1 cellular context compared by ENCODE assay signal in the genomic region with DNA sequence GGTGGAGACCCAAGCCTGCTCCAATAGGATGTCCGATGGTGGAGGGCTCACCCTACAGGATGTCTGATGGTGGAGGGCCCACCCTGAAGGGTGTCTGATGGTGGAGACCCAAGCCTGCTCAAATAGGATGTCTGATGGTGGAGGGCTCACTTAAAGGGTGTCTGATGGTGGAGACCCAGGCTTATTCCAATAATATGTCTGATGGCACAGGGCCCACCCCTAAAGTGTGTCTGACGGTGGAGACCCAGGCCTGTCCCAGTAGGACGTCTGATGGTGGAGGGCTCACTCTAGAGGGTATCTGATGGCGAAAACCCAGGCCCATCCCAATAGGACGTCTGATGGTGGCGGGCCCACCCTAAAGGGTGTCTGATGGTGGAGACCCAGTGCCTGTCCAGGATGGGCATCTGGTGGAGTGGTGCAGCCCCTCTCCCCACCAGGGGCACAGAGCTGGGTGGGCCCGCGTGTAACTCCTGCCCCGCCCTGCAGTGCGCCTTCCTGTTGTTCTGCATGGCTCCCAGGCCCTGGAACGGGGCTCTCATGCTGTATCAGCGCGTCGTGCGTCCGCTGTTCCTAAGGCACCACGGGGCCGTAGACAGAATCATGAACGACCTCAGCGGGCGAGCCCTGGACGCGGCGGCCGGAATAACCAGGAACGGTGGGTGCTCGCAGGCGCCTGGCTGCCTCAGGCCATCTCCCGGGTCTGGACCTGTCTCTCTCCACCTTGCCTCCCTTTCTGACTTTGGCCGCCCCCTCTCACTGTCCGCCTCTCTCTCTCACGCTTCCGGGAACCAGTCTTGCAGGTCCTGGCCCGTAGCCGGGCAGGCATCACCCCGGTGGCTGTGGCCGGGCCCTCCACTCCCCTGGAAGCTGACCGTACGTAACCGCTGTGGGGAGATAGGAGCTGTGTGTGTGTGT.
TF ChIP-seq lines count a peak whose summit lies in the region.

No MANE protein-coding gene starts in this region.

TF ChIP-seq in GM23338, 12 proteins besides CTCF, POLR2A, EP300 and RAD21:
- TF ChIP-seq CREB1 (CRISPR knock-in tag; IDR thresholded peaks at IDR 0.05; ENCODE audit: low read depth) (no peak), NANOG (IDR thresholded peaks at IDR 0.05; ENCODE audit: borderline replicate concordance) (no peak), ZNF114 (CRISPR knock-in tag; IDR thresholded peaks at IDR 0.05) (no peak), JUNB (IDR thresholded peaks at IDR 0.05; ENCODE audit: unreplicated experiment) (no peak), EZH2 (IDR thresholded peaks at IDR 0.05; ENCODE audit: low read depth, unreplicated experiment) (no peak), EZH2phosphoT487 (IDR thresholded peaks at IDR 0.05; ENCODE audit: unreplicated experiment) (no peak), ZNF331 (CRISPR knock-in tag; IDR thresholded peaks at IDR 0.05; ENCODE audit: low read depth) (no peak), POLR2AphosphoS5 (IDR thresholded peaks at IDR 0.05; ENCODE audit: low read depth) (no peak), STAT1 (IDR thresholded peaks at IDR 0.05; ENCODE audit: unreplicated experiment) (no peak)
- TF ChIP-seq, protein P1, sequence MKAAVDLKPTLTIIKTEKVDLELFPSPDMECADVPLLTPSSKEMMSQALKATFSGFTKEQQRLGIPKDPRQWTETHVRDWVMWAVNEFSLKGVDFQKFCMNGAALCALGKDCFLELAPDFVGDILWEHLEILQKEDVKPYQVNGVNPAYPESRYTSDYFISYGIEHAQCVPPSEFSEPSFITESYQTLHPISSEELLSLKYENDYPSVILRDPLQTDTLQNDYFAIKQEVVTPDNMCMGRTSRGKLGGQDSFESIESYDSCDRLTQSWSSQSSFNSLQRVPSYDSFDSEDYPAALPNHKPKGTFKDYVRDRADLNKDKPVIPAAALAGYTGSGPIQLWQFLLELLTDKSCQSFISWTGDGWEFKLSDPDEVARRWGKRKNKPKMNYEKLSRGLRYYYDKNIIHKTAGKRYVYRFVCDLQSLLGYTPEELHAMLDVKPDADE (IDR thresholded peaks at IDR 0.05), result no peak
- TF ChIP-seq, protein P2, sequence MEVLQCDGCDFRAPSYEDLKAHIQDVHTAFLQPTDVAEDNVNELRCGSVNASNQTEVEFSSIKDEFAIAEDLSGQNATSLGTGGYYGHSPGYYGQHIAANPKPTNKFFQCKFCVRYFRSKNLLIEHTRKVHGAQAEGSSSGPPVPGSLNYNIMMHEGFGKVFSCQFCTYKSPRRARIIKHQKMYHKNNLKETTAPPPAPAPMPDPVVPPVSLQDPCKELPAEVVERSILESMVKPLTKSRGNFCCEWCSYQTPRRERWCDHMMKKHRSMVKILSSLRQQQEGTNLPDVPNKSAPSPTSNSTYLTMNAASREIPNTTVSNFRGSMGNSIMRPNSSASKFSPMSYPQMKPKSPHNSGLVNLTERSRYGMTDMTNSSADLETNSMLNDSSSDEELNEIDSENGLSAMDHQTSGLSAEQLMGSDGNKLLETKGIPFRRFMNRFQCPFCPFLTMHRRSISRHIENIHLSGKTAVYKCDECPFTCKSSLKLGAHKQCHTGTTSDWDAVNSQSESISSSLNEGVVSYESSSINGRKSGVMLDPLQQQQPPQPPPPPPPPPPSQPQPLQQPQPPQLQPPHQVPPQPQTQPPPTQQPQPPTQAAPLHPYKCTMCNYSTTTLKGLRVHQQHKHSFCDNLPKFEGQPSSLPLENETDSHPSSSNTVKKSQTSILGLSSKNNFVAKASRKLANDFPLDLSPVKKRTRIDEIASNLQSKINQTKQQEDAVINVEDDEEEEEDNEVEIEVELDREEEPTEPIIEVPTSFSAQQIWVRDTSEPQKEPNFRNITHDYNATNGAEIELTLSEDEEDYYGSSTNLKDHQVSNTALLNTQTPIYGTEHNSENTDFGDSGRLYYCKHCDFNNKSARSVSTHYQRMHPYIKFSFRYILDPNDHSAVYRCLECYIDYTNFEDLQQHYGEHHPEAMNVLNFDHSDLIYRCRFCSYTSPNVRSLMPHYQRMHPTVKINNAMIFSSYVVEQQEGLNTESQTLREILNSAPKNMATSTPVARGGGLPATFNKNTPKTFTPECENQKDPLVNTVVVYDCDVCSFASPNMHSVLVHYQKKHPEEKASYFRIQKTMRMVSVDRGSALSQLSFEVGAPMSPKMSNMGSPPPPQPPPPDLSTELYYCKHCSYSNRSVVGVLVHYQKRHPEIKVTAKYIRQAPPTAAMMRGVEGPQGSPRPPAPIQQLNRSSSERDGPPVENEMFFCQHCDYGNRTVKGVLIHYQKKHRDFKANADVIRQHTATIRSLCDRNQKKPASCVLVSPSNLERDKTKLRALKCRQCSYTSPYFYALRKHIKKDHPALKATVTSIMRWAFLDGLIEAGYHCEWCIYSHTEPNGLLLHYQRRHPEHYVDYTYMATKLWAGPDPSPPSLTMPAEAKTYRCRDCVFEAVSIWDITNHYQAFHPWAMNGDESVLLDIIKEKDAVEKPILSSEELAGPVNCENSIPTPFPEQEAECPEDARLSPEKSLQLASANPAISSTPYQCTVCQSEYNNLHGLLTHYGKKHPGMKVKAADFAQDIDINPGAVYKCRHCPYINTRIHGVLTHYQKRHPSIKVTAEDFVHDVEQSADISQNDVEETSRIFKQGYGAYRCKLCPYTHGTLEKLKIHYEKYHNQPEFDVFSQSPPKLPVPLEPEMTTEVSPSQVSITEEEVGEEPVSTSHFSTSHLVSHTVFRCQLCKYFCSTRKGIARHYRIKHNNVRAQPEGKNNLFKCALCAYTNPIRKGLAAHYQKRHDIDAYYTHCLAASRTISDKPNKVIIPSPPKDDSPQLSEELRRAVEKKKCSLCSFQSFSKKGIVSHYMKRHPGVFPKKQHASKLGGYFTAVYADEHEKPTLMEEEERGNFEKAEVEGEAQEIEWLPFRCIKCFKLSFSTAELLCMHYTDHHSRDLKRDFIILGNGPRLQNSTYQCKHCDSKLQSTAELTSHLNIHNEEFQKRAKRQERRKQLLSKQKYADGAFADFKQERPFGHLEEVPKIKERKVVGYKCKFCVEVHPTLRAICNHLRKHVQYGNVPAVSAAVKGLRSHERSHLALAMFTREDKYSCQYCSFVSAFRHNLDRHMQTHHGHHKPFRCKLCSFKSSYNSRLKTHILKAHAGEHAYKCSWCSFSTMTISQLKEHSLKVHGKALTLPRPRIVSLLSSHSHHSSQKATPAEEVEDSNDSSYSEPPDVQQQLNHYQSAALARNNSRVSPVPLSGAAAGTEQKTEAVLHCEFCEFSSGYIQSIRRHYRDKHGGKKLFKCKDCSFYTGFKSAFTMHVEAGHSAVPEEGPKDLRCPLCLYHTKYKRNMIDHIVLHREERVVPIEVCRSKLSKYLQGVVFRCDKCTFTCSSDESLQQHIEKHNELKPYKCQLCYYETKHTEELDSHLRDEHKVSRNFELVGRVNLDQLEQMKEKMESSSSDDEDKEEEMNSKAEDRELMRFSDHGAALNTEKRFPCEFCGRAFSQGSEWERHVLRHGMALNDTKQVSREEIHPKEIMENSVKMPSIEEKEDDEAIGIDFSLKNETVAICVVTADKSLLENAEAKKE (CRISPR knock-in tag; IDR thresholded peaks at IDR 0.05), result no peak
- TF ChIP-seq, protein P3, sequence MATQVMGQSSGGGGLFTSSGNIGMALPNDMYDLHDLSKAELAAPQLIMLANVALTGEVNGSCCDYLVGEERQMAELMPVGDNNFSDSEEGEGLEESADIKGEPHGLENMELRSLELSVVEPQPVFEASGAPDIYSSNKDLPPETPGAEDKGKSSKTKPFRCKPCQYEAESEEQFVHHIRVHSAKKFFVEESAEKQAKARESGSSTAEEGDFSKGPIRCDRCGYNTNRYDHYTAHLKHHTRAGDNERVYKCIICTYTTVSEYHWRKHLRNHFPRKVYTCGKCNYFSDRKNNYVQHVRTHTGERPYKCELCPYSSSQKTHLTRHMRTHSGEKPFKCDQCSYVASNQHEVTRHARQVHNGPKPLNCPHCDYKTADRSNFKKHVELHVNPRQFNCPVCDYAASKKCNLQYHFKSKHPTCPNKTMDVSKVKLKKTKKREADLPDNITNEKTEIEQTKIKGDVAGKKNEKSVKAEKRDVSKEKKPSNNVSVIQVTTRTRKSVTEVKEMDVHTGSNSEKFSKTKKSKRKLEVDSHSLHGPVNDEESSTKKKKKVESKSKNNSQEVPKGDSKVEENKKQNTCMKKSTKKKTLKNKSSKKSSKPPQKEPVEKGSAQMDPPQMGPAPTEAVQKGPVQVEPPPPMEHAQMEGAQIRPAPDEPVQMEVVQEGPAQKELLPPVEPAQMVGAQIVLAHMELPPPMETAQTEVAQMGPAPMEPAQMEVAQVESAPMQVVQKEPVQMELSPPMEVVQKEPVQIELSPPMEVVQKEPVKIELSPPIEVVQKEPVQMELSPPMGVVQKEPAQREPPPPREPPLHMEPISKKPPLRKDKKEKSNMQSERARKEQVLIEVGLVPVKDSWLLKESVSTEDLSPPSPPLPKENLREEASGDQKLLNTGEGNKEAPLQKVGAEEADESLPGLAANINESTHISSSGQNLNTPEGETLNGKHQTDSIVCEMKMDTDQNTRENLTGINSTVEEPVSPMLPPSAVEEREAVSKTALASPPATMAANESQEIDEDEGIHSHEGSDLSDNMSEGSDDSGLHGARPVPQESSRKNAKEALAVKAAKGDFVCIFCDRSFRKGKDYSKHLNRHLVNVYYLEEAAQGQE (IDR thresholded peaks at IDR 0.05; ENCODE audit: unreplicated experiment), result no peak
TF ChIP-seq in GM23338: peak in this region for 0.
